ENCODE assay signal across 1 cellular context in genomic region chr17:32913593-32913992, GRCh38.
TF ChIP-seq lines count a peak whose summit lies in the region.

No MANE protein-coding gene starts in this region.

TF ChIP-seq in HepG2, 621 proteins besides CTCF, POLR2A, EP300 and RAD21:
- TF ChIP-seq ZNF770 (CRISPR knock-in tag; IDR thresholded peaks at IDR 0.05) = peak; percentile 79
- no peak for TF ChIP-seq ZNF296 (CRISPR knock-in tag; conservative IDR thresholded peaks at IDR 0.05)
- no peak for TF ChIP-seq KLF16 (CRISPR knock-in tag; IDR thresholded peaks at IDR 0.05)
- TF ChIP-seq ZNF180 (CRISPR knock-in tag; IDR thresholded peaks at IDR 0.05; ENCODE audit: borderline replicate concordance, low read depth) = no peak
- TF ChIP-seq ZFP82 (CRISPR knock-in tag; IDR thresholded peaks at IDR 0.05; ENCODE audit: borderline replicate concordance) = no peak
- no peak for TF ChIP-seq ATF1 (CRISPR knock-in tag; IDR thresholded peaks at IDR 0.05)
TF ChIP-seq in HepG2: peak in this region for 1.
